2 cellular contexts compared by ENCODE assay signal in the genomic region with DNA sequence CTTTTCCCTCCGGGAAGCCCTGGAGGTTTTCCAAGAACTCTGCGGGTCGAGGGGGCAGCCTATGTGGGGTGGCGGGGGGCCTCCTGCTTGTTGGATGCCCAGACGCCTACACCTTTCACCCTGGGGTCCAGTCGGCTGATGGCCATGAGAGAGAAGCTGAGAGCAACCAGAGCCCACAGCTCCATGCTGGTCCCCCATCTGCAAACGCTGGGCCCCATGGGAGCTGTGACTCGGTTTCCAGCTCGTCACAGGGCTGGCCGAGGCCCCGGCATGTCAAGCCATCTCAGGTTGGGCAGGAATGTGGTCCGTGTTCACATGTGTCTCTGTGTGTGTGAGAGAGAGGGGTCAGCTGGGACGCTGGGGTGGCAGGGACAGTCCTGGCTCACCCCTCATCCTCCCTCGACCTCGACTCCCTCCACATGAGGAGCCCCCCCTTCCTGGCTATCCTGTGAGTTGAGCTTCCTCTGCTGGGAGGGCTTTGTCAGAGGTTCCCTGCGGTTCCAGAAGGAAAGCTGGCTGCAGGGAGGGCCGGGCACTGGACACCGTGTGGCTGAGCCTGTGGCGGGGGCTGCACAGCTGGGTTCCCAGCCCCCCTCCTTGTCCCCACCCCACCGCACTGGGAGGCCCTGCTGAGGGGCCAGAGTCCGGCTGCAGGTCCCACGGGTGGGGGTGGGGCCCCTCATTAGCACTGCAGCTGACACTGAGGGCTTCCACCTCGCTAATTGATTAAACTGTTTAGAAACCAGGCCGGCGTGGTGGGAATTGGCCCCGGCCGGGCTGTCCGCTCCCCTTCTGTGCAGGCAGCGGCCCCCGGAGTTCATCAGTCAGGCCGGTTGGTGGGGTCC.
TF ChIP-seq lines count a peak whose summit lies in the region.

No MANE protein-coding gene starts in this region.

TF ChIP-seq in SK-N-SH, 30 proteins besides CTCF, POLR2A, EP300 and RAD21 (continued from another document):
- TF ChIP-seq TCF12 (IDR thresholded peaks at IDR 0.05) (no peak), MEF2A (IDR thresholded peaks at IDR 0.05; ENCODE audit: borderline replicate concordance, low read depth) (no peak), YY1 (IDR thresholded peaks at IDR 0.05; ENCODE audit: low read depth) (no peak), EZH2phosphoT487 (IDR thresholded peaks at IDR 0.05; ENCODE audit: borderline replicate concordance, low read depth) (no peak), ELF1 (IDR thresholded peaks at IDR 0.05) (no peak), MXI1 (IDR thresholded peaks at IDR 0.05; ENCODE audit: low read depth, low read length) (no peak)
- TF ChIP-seq, protein P1, sequence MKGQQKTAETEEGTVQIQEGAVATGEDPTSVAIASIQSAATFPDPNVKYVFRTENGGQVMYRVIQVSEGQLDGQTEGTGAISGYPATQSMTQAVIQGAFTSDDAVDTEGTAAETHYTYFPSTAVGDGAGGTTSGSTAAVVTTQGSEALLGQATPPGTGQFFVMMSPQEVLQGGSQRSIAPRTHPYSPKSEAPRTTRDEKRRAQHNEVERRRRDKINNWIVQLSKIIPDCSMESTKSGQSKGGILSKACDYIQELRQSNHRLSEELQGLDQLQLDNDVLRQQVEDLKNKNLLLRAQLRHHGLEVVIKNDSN (IDR thresholded peaks at IDR 0.05; ENCODE audit: borderline replicate concordance, low read depth) = no peak
- TF ChIP-seq, protein P2, sequence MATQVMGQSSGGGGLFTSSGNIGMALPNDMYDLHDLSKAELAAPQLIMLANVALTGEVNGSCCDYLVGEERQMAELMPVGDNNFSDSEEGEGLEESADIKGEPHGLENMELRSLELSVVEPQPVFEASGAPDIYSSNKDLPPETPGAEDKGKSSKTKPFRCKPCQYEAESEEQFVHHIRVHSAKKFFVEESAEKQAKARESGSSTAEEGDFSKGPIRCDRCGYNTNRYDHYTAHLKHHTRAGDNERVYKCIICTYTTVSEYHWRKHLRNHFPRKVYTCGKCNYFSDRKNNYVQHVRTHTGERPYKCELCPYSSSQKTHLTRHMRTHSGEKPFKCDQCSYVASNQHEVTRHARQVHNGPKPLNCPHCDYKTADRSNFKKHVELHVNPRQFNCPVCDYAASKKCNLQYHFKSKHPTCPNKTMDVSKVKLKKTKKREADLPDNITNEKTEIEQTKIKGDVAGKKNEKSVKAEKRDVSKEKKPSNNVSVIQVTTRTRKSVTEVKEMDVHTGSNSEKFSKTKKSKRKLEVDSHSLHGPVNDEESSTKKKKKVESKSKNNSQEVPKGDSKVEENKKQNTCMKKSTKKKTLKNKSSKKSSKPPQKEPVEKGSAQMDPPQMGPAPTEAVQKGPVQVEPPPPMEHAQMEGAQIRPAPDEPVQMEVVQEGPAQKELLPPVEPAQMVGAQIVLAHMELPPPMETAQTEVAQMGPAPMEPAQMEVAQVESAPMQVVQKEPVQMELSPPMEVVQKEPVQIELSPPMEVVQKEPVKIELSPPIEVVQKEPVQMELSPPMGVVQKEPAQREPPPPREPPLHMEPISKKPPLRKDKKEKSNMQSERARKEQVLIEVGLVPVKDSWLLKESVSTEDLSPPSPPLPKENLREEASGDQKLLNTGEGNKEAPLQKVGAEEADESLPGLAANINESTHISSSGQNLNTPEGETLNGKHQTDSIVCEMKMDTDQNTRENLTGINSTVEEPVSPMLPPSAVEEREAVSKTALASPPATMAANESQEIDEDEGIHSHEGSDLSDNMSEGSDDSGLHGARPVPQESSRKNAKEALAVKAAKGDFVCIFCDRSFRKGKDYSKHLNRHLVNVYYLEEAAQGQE (IDR thresholded peaks at IDR 0.05; ENCODE audit: low read depth, low read length) = no peak
TF ChIP-seq in SK-N-SH: peak in this region for 0.

TF ChIP-seq in SK-N-SH treated with all-trans-retinoic acid at 6 μM for 48 hours, 23 proteins besides CTCF, POLR2A, EP300 and RAD21 (continued from another document):
- TF ChIP-seq, protein P3, sequence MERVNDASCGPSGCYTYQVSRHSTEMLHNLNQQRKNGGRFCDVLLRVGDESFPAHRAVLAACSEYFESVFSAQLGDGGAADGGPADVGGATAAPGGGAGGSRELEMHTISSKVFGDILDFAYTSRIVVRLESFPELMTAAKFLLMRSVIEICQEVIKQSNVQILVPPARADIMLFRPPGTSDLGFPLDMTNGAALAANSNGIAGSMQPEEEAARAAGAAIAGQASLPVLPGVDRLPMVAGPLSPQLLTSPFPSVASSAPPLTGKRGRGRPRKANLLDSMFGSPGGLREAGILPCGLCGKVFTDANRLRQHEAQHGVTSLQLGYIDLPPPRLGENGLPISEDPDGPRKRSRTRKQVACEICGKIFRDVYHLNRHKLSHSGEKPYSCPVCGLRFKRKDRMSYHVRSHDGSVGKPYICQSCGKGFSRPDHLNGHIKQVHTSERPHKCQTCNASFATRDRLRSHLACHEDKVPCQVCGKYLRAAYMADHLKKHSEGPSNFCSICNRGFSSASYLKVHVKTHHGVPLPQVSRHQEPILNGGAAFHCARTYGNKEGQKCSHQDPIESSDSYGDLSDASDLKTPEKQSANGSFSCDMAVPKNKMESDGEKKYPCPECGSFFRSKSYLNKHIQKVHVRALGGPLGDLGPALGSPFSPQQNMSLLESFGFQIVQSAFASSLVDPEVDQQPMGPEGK (CRISPR knock-in tag; IDR thresholded peaks at IDR 0.05; ENCODE audit: borderline replicate concordance) = no peak
- no peak for TF ChIP-seq ESRRG (CRISPR knock-in tag; IDR thresholded peaks at IDR 0.05)
- no peak for TF ChIP-seq OSR1 (CRISPR knock-in tag; IDR thresholded peaks at IDR 0.05)
- no peak for TF ChIP-seq ZNF70 (CRISPR knock-in tag; IDR thresholded peaks at IDR 0.05)
- no peak for TF ChIP-seq CSDC2 (CRISPR knock-in tag; IDR thresholded peaks at IDR 0.05)
- TF ChIP-seq ZFP3 (CRISPR knock-in tag; IDR thresholded peaks at IDR 0.05) = no peak
- no peak for TF ChIP-seq GLIS3 (CRISPR knock-in tag; IDR thresholded peaks at IDR 0.05)
- no peak for TF ChIP-seq ZFP30 (CRISPR knock-in tag; IDR thresholded peaks at IDR 0.05)
- TF ChIP-seq ISL1 (CRISPR knock-in tag; IDR thresholded peaks at IDR 0.05) = no peak
- TF ChIP-seq ARNTL (CRISPR knock-in tag; IDR thresholded peaks at IDR 0.05; ENCODE audit: borderline replicate concordance, low read depth) = no peak
- TF ChIP-seq TOX (CRISPR knock-in tag; IDR thresholded peaks at IDR 0.05; ENCODE audit: borderline replicate concordance) = no peak
- no peak for TF ChIP-seq RARB (CRISPR knock-in tag; IDR thresholded peaks at IDR 0.05)
- no peak for TF ChIP-seq ZNF565 (CRISPR knock-in tag; conservative IDR thresholded peaks at IDR 0.05; ENCODE audit: low read depth)
